16 cellular contexts compared by ENCODE assay signal in genomic region chr14:91265404-91265803, GRCh38. TPM values are rescaled to one million over a fixed set of nuclear protein-coding genes. Genes with fewer than 3 reads are reported as not detected.
DNase-seq lines count a peak whose midpoint lies in the region; ATAC-seq and TF ChIP-seq lines count a peak whose summit lies in the region.
"Had no signal": no experiment of that assay in that cellular context is flagged by ENCODE, and none has a peak within 500 bp of the region (broad histone marks: within the 10 kb centered on the region; RNA-seq: fewer than 3 reads in every experiment).

No MANE protein-coding gene starts in this region.

- peak overlapping the region; percentile 14 for H3K14ac ChIP-seq in trophoblast cell (ENCODE audit: low read length)

- H3K4me1 Mint-ChIP-seq in activated CD8-positive, alpha-beta memory T cell treated with anti-CD3 and anti-CD28 coated beads, Interleukin-2, amount 10 ng/mL, durations not matched to agents 7 days and 5 days: peaks cover 42% of the 10 kb centered on the region
- H3K4me1 Mint-ChIP-seq in activated CD8-positive, alpha-beta T cell treated with anti-CD3 and anti-CD28 coated beads for 36 hours (ENCODE audit: low read depth): peaks cover 46% of the 10 kb centered on the region

- no peak overlapping the region for H3K18ac ChIP-seq in trophoblast cell (ENCODE audit: low read length)

- ATAC-seq in activated CD8-positive, alpha-beta memory T cell treated with anti-CD3 and anti-CD28 coated beads, Interleukin-2, amount 10 ng/mL, durations not matched to agents 7 days and 5 days: no peak
- ATAC-seq in activated CD8-positive, alpha-beta T cell treated with anti-CD3 and anti-CD28 coated beads for 36 hours: no peak
- ATAC-seq in esophagus mucosa: peak; percentile 63

- peak overlapping the region; percentile 9 for H2BK12ac ChIP-seq in trophoblast cell (ENCODE audit: low read length)

- peak overlapping the region; percentile 52 for H2BK120ac ChIP-seq in trophoblast cell (ENCODE audit: insufficient read depth, low read length, poor library complexity)

- H3K9me3 ChIP-seq in trophoblast cell (ENCODE audit: insufficient read depth, low read depth, low read length) (peaks cover 5% of the 10 kb centered on the region), suprapubic skin (no peaks in the 10 kb centered on the region)
- H3K9me3 ChIP-seq: adrenal gland had no signal

- H3K36me3 Mint-ChIP-seq in activated CD8-positive, alpha-beta memory T cell treated with anti-CD3 and anti-CD28 coated beads, Interleukin-2, amount 10 ng/mL, durations not matched to agents 7 days and 5 days: peaks cover 19% of the 10 kb centered on the region
- H3K36me3 Mint-ChIP-seq in activated CD8-positive, alpha-beta T cell treated with anti-CD3 and anti-CD28 coated beads for 36 hours (ENCODE audit: low read depth): peaks cover 6% of the 10 kb centered on the region

- POLR2A ChIA-PET in activated CD8-positive, alpha-beta T cell treated with anti-CD3 and anti-CD28 coated beads for 36 hours (lab: Charles Lee): interaction anchor here (1.4 to 1.9 kb wide), 2 partner anchors 13 to 20 kb away, joined by 4 to 6 read pairs; no protein-coding TSS in a partner anchor

- peaks cover 8% of the 10 kb centered on the region for H3K79me1 ChIP-seq in trophoblast cell (ENCODE audit: low read length)

- no peaks in the 10 kb centered on the region for H3K79me2 ChIP-seq in trophoblast cell (ENCODE audit: control insufficient read depth, insufficient read depth, low read length, poor library complexity)

- H3K4me3 Mint-ChIP-seq in activated CD8-positive, alpha-beta memory T cell treated with anti-CD3 and anti-CD28 coated beads, Interleukin-2, amount 10 ng/mL, durations not matched to agents 7 days and 5 days: peak overlapping the region; percentile 10
- H3K4me3 Mint-ChIP-seq in activated CD8-positive, alpha-beta T cell treated with anti-CD3 and anti-CD28 coated beads for 36 hours: peak overlapping the region; percentile 12

- no peaks in the 10 kb centered on the region for H3K27me3 ChIP-seq in trophoblast cell (ENCODE audit: insufficient read depth, low read length)
- H3K27me3 ChIP-seq in suprapubic skin: peaks cover 6% of the 10 kb centered on the region
- H3K27me3 ChIP-seq: adrenal gland had no signal

- H4K8ac ChIP-seq in trophoblast cell (ENCODE audit: low read depth, low read length): peak overlapping the region; percentile 19

- no peaks in the 10 kb centered on the region for H3K36me3 ChIP-seq in trophoblast cell (ENCODE audit: control insufficient read depth in 1 of 2, insufficient read depth in 2 of 2, low read length in 2 of 2)
- no peaks in the 10 kb centered on the region for H3K36me3 ChIP-seq in suprapubic skin
- H3K36me3 ChIP-seq: adrenal gland had no signal

- no peaks in the 10 kb centered on the region for H3K27me3 Mint-ChIP-seq in activated CD8-positive, alpha-beta memory T cell treated with anti-CD3 and anti-CD28 coated beads, Interleukin-2, amount 10 ng/mL, durations not matched to agents 7 days and 5 days
- no peaks in the 10 kb centered on the region for H3K27me3 Mint-ChIP-seq in activated CD8-positive, alpha-beta T cell treated with anti-CD3 and anti-CD28 coated beads for 36 hours

- H4K91ac ChIP-seq in trophoblast cell (ENCODE audit: low read depth, low read length): no peak overlapping the region

- CTCF ChIA-PET in activated CD8-positive, alpha-beta memory T cell treated with anti-CD3 and anti-CD28 coated beads, Interleukin-2, amount 10 ng/mL, durations not matched to agents 7 days and 5 days (lab: Charles Lee): interaction anchor here (0.9 to 2.9 kb wide), 4 partner anchors 13 to 90 kb away, joined by 3 to 7 read pairs (median 5); no protein-coding TSS in a partner anchor
- CTCF ChIA-PET in activated CD8-positive, alpha-beta T cell treated with anti-CD3 and anti-CD28 coated beads for 36 hours (lab: Charles Lee): interaction anchor here (1.1 to 2.1 kb wide), 2 partner anchors 21 to 162 kb away, joined by 3 to 9 read pairs; no protein-coding TSS in a partner anchor

- WGBS in trophoblast cell (ENCODE audit: extremely low coverage, insufficient coverage, insufficient read length): no CpG with 5 or more reads among the region's 7 CpGs
- 56% methylated on average over 7 of the region's 7 CpGs for WGBS in suprapubic skin

- H3K9me3 Mint-ChIP-seq in activated CD8-positive, alpha-beta memory T cell treated with anti-CD3 and anti-CD28 coated beads, Interleukin-2, amount 10 ng/mL, durations not matched to agents 7 days and 5 days (ENCODE audit: low read depth): no peaks in the 10 kb centered on the region
- peaks cover 3% of the 10 kb centered on the region for H3K9me3 Mint-ChIP-seq in activated CD8-positive, alpha-beta T cell treated with anti-CD3 and anti-CD28 coated beads for 36 hours

- no peak overlapping the region for H3K9ac ChIP-seq in trophoblast cell (ENCODE audit: low read length)

- TF ChIP-seq EP300 in suprapubic skin (IDR thresholded peaks at IDR 0.05): no peak

- H2AK5ac ChIP-seq in trophoblast cell (ENCODE audit: low read length): no peak overlapping the region

- no peak overlapping the region for H4K12ac ChIP-seq in trophoblast cell (ENCODE audit: low read depth, low read length)

- no peak overlapping the region for H3K4me2 ChIP-seq in trophoblast cell (ENCODE audit: low read length)

- peaks cover 11 to 14% of the 10 kb centered on the region in 2 experiments for H3K4me1 ChIP-seq in trophoblast cell (ENCODE audit: control insufficient read depth in 1 of 2, insufficient read depth in 2 of 2, low read length in 2 of 2)
- peaks cover 32% of the 10 kb centered on the region for H3K4me1 ChIP-seq in suprapubic skin

- no peak for DNase-seq in activated CD8-positive, alpha-beta memory T cell treated with anti-CD3 and anti-CD28 coated beads, Interleukin-2, amount 10 ng/mL, durations not matched to agents 7 days and 5 days
- no peak for DNase-seq in activated CD8-positive, alpha-beta memory T cell treated with anti-CD3 and anti-CD28 coated beads, Interleukin-2, amount 50 U/mL, for 48 hours
- no peak for DNase-seq in activated CD8-positive, alpha-beta T cell treated with anti-CD3 and anti-CD28 coated beads for 36 hours
- DNase-seq in trophoblast cell: no peak
- DNase-seq in suprapubic skin (ENCODE audit: low spot score in 2 of 2): no peak
- no peak for DNase-seq in stimulated activated CD4-positive, alpha-beta T cell treated with anti-CD3 and anti-CD28 coated beads, Interleukin-12 subunit alpha, Interleukin-12 subunit beta, amount 100 ng/mL, for 4 hours
- DNase-seq in SKM-1 (lab: John Stamatoyannopoulos, UW; ENCODE audit: unreplicated experiment): no peak
- DNase-seq: adrenal gland, cerebellar nuclear complex, NCI-H187 treated with DMSO at 0.1 percent for 48 hours, NCI-H524 treated with DMSO at 0.1 percent for 48 hours, PC-3 had no signal

- H3K4me3 ChIP-seq in trophoblast cell (ENCODE audit: low read depth, low read length) (no peak overlapping the region), suprapubic skin (no peak overlapping the region)
- H3K4me3 ChIP-seq: adrenal gland, GM12878, SK-N-MC had no signal

- H3K23ac ChIP-seq in trophoblast cell (ENCODE audit: low read length): no peak overlapping the region

- H3K27ac Mint-ChIP-seq in activated CD8-positive, alpha-beta memory T cell treated with anti-CD3 and anti-CD28 coated beads, Interleukin-2, amount 10 ng/mL, durations not matched to agents 7 days and 5 days: no peak overlapping the region
- no peak overlapping the region for H3K27ac Mint-ChIP-seq in activated CD8-positive, alpha-beta T cell treated with anti-CD3 and anti-CD28 coated beads for 36 hours
- H3K27ac Mint-ChIP-seq: stimulated activated memory B cell treated with anti-CD40 and anti-IgM and Interleukin-4, amounts not matched to agents 10 μg/mL and 1 μg/mL and 100 μg/mL, for 72 hours had no signal

- no peak overlapping the region for H2BK5ac ChIP-seq in trophoblast cell (ENCODE audit: low read depth, low read length, poor library complexity)

- no peak overlapping the region for H3K4ac ChIP-seq in trophoblast cell (ENCODE audit: low read depth, low read length)

- intact Hi-C loops in activated CD8-positive, alpha-beta T cell treated with anti-CD3 and anti-CD28 coated beads for 36 hours (cut with micrococcal nuclease): no loop called here

- TF ChIP-seq POLR2A in suprapubic skin (IDR thresholded peaks at IDR 0.05): no peak

- no peak for TF ChIP-seq CTCF in activated CD8-positive, alpha-beta T cell treated with anti-CD3 and anti-CD28 coated beads for 36 hours (IDR thresholded peaks at IDR 0.05)
- TF ChIP-seq CTCF in suprapubic skin (IDR thresholded peaks at IDR 0.05): no peak

- H2AFZ ChIP-seq in trophoblast cell (ENCODE audit: insufficient read depth, low read length, poor library complexity): no peak overlapping the region

- H3K27ac ChIP-seq in trophoblast cell (ENCODE audit: low read depth, low read length) (no peak overlapping the region), suprapubic skin (no peak overlapping the region)
- H3K27ac ChIP-seq: adrenal gland, SK-N-MC had no signal

RNA-seq across cellular contexts. Expression of gene GPR68, which starts 20.9 kb away (rescaled TPM):
- 10 to 100 TPM; 44.5 to 48.0 TPM for total RNA-seq in activated CD8-positive, alpha-beta memory T cell treated with anti-CD3 and anti-CD28 coated beads, Interleukin-2, amount 10 ng/mL, durations not matched to agents 7 days and 5 days
- total RNA-seq in activated CD8-positive, alpha-beta T cell treated with anti-CD3 and anti-CD28 coated beads for 36 hours: 10 to 100 TPM; 11.9 to 14.0 TPM
- 11.6 TPM for total RNA-seq in esophagus mucosa
- 1.4 TPM in 2 replicates for polyA plus RNA-seq in trophoblast cell (2013)
- 1 to 10 TPM in 3 of 4 donors, under 1 TPM in 1; 0.95 to 4.3 (median 1.6) TPM for total RNA-seq in suprapubic skin
